ENCODE assay signal across 13 cellular contexts in the genomic region with DNA sequence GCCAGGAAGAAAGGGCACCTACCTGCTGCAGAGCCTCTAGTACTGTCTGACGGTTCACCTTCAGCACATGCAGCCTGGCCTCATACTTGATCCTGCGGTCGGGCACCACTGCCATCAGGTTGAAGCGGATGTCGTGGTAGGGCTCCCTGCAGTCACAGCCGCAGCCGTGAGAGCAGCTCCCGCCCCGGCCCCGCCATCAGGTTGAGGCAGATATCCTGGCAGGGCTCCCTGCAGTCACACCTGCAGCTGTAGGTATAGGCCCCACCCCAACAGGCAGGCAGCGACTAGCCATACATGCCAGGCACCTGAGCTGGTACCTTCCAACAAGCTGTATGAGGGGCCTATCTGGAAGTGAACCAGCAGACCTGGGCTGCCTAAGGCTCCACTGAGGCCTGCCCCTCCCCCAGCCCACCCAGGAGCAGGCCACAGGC. TPM values are rescaled to one million over a fixed set of nuclear protein-coding genes. Genes with fewer than 3 reads are reported as not detected.
A peak's percentile ranks its signal among the peaks of the same experiment; 100 is the strongest.
DNase-seq lines count a peak whose midpoint lies in the region; ATAC-seq and TF ChIP-seq lines count a peak whose summit lies in the region.
"Had no signal": no experiment of that assay in that cellular context is flagged by ENCODE, and none has a peak within 500 bp of the region (broad histone marks: within the 10 kb centered on the region; RNA-seq: fewer than 3 reads in every experiment).

No MANE protein-coding gene starts in this region.

- no peak overlapping the region for H3K4me3 Mint-ChIP-seq in activated naive CD8-positive, alpha-beta T cell treated with anti-CD3 and anti-CD28 coated beads, Interleukin-2, amount 10 ng/mL, durations not matched to agents 7 days and 5 days
- H3K4me3 Mint-ChIP-seq in activated naive CD8-positive, alpha-beta T cell treated with anti-CD3 and anti-CD28 coated beads for 36 hours = no peak overlapping the region
- H3K4me3 Mint-ChIP-seq: CD4-positive, alpha-beta memory T cell had no signal

- WGBS in urinary bladder = 87% methylated on average over 11 of the region's 11 CpGs

- H3K27ac Mint-ChIP-seq in activated naive CD8-positive, alpha-beta T cell treated with anti-CD3 and anti-CD28 coated beads, Interleukin-2, amount 10 ng/mL, durations not matched to agents 7 days and 5 days = no peak overlapping the region
- no peak overlapping the region for H3K27ac Mint-ChIP-seq in activated naive CD8-positive, alpha-beta T cell treated with anti-CD3 and anti-CD28 coated beads for 36 hours

- H3K27me3 Mint-ChIP-seq in activated naive CD8-positive, alpha-beta T cell treated with anti-CD3 and anti-CD28 coated beads, Interleukin-2, amount 10 ng/mL, durations not matched to agents 7 days and 5 days = no peaks in the 10 kb centered on the region
- H3K27me3 Mint-ChIP-seq in activated naive CD8-positive, alpha-beta T cell treated with anti-CD3 and anti-CD28 coated beads for 36 hours = no peaks in the 10 kb centered on the region
- H3K27me3 Mint-ChIP-seq: CD4-positive, alpha-beta memory T cell had no signal

- no peak for TF ChIP-seq CTCF in epithelial cell of esophagus (IDR thresholded peaks at IDR 0.05; ENCODE audit: insufficient read depth, low read depth, low read length, missing control alignments)
- TF ChIP-seq CTCF in mucosa of descending colon (IDR thresholded peaks at IDR 0.05) = no peak

- POLR2A ChIA-PET in activated naive CD8-positive, alpha-beta T cell treated with anti-CD3 and anti-CD28 coated beads, Interleukin-2, amount 10 ng/mL, durations not matched to agents 7 days and 5 days (lab: Charles Lee) = no interaction called here

- peaks cover 16% of the 10 kb centered on the region for H3K4me1 Mint-ChIP-seq in activated naive CD8-positive, alpha-beta T cell treated with anti-CD3 and anti-CD28 coated beads, Interleukin-2, amount 10 ng/mL, durations not matched to agents 7 days and 5 days
- peaks cover 21% of the 10 kb centered on the region for H3K4me1 Mint-ChIP-seq in activated naive CD8-positive, alpha-beta T cell treated with anti-CD3 and anti-CD28 coated beads for 36 hours

- DNase-seq in activated naive CD8-positive, alpha-beta T cell treated with anti-CD3 and anti-CD28 coated beads, Interleukin-2, amount 10 ng/mL, durations not matched to agents 7 days and 5 days = peak; percentile 27
- no peak for DNase-seq in activated naive CD8-positive, alpha-beta T cell treated with anti-CD3 and anti-CD28 coated beads for 36 hours
- DNase-seq in epithelial cell of esophagus (ENCODE audit: low read depth) (peak; percentile 99), mucosa of descending colon (peak; percentile 74 to 85 (median 81)), A172 (ENCODE audit: low spot score) (no peak)
- DNase-seq in stimulated activated CD4-positive, alpha-beta T cell treated with anti-CD3 and anti-CD28 coated beads, Interleukin-4, amount 100 ng/mL, for 4 hours = no peak
- DNase-seq: activated CD8-positive, alpha-beta memory T cell treated with anti-CD3 and anti-CD28 coated beads, Interleukin-2, amount 50 U/mL, for 4 hours; activated naive CD4-positive, alpha-beta T cell treated with Interleukin-2 at 50 U/mL for 16 hours had no signal

- H3K9me3 ChIP-seq in mucosa of descending colon = no peaks in the 10 kb centered on the region
- H3K9me3 ChIP-seq: pancreas had no signal

- H3K4me3 ChIP-seq in epithelial cell of esophagus (ENCODE audit: low read length) = peak overlapping the region; percentile 37
- no peak overlapping the region for H3K4me3 ChIP-seq in mucosa of descending colon
- H3K4me3 ChIP-seq in urinary bladder (ENCODE audit: low read depth, low read length) = no peak overlapping the region
- H3K4me3 ChIP-seq: pancreas had no signal

- peaks cover 30% of the 10 kb centered on the region for H3K4me1 ChIP-seq in mucosa of descending colon (ENCODE audit: low read depth)
- H3K4me1 ChIP-seq in urinary bladder (ENCODE audit: insufficient read depth) = no peaks in the 10 kb centered on the region

- H3K36me3 Mint-ChIP-seq in activated naive CD8-positive, alpha-beta T cell treated with anti-CD3 and anti-CD28 coated beads, Interleukin-2, amount 10 ng/mL, durations not matched to agents 7 days and 5 days = peaks cover 23% of the 10 kb centered on the region
- peaks cover 15% of the 10 kb centered on the region for H3K36me3 Mint-ChIP-seq in activated naive CD8-positive, alpha-beta T cell treated with anti-CD3 and anti-CD28 coated beads for 36 hours

- no peak for ATAC-seq in activated naive CD8-positive, alpha-beta T cell treated with anti-CD3 and anti-CD28 coated beads, Interleukin-2, amount 10 ng/mL, durations not matched to agents 7 days and 5 days (ENCODE audit: low read depth)
- ATAC-seq in mucosa of descending colon (peak; percentile 9), HG02840 (IDR thresholded peaks at IDR 0.05; ENCODE audit: low FRiP score, unreplicated experiment) (no peak)
- ATAC-seq: pancreas had no signal

- H3K36me3 ChIP-seq in mucosa of descending colon (ENCODE audit: low read depth) (peaks cover 18% of the 10 kb centered on the region), urinary bladder (ENCODE audit: insufficient read depth) (peaks cover 5% of the 10 kb centered on the region)

- intact Hi-C loops in mucosa of descending colon (cut with DNase I, micrococcal nuclease) = no loop called here

- no peaks in the 10 kb centered on the region for H3K9me3 Mint-ChIP-seq in activated naive CD8-positive, alpha-beta T cell treated with anti-CD3 and anti-CD28 coated beads, Interleukin-2, amount 10 ng/mL, durations not matched to agents 7 days and 5 days
- H3K9me3 Mint-ChIP-seq in activated naive CD8-positive, alpha-beta T cell treated with anti-CD3 and anti-CD28 coated beads for 36 hours = no peaks in the 10 kb centered on the region
- H3K9me3 Mint-ChIP-seq: CD4-positive, alpha-beta memory T cell had no signal

- H3K27ac ChIP-seq in urinary bladder (ENCODE audit: low read depth) = peak overlapping the region; percentile 58
- H3K27ac ChIP-seq: pancreas had no signal

RNA-seq across cellular contexts. Expression of a gene that starts 3.6 kb away (rescaled TPM):
- total RNA-seq in activated naive CD8-positive, alpha-beta T cell treated with anti-CD3 and anti-CD28 coated beads, Interleukin-2, amount 10 ng/mL, durations not matched to agents 7 days and 5 days = 100 to 1,000 TPM in 1 of 2 experiments, 10 to 100 TPM in 1; 96.8 to 103 TPM
- total RNA-seq in activated naive CD8-positive, alpha-beta T cell treated with anti-CD3 and anti-CD28 coated beads for 36 hours = 100 to 1,000 TPM; 104 to 107 TPM
- total RNA-seq in mucosa of descending colon = 10 to 100 TPM; 69.3 to 87.0 (median 84.1) TPM
- total RNA-seq in urinary bladder = 32.4 TPM
- 62.7 TPM for polyA plus RNA-seq in urinary bladder
- 84.6 and 122 TPM in 2 replicates for total RNA-seq in A172 (2014; rRNA removed; shearing (Covaris generic))

RNA-seq across cellular contexts. Expression of a gene that starts 4.2 kb away (rescaled TPM):
- total RNA-seq in activated naive CD8-positive, alpha-beta T cell treated with anti-CD3 and anti-CD28 coated beads, Interleukin-2, amount 10 ng/mL, durations not matched to agents 7 days and 5 days = 10 to 100 TPM; 19.2 to 20.6 TPM
- total RNA-seq in activated naive CD8-positive, alpha-beta T cell treated with anti-CD3 and anti-CD28 coated beads for 36 hours = 10 to 100 TPM; 15.4 to 16.6 TPM
- total RNA-seq in mucosa of descending colon (10 to 100 TPM; 13.9 to 24.7 (median 17.6) TPM), urinary bladder (5.3 TPM)
- 6.8 TPM for polyA plus RNA-seq in urinary bladder
- total RNA-seq in A172 (2014; rRNA removed; shearing (Covaris generic)) = 14.2 and 15.6 TPM in 2 replicates

RNA-seq across cellular contexts. Expression of a gene that starts 38.7 kb away (rescaled TPM):
- under 1 TPM; 0.06 to 0.09 TPM for total RNA-seq in activated naive CD8-positive, alpha-beta T cell treated with anti-CD3 and anti-CD28 coated beads, Interleukin-2, amount 10 ng/mL, durations not matched to agents 7 days and 5 days
- total RNA-seq in activated naive CD8-positive, alpha-beta T cell treated with anti-CD3 and anti-CD28 coated beads for 36 hours = under 1 TPM in 1 of 2 experiments, not detected in 1; 0.19 TPM
- total RNA-seq in mucosa of descending colon = 10 to 100 TPM in 1 of 3 donors, 1 to 10 TPM in 2; 2.7 to 10.2 (median 3.1) TPM
- 7.6 TPM for total RNA-seq in urinary bladder
- 28.5 TPM for polyA plus RNA-seq in urinary bladder
- 0.05 and 0.07 TPM in 2 replicates for total RNA-seq in A172 (2014; rRNA removed; shearing (Covaris generic))
- total RNA-seq: LHCN-M2 had no signal

RNA-seq across cellular contexts. Expression of a gene that starts 47.6 kb away (rescaled TPM):
- 1 to 10 TPM; 3.0 to 3.2 TPM for total RNA-seq in activated naive CD8-positive, alpha-beta T cell treated with anti-CD3 and anti-CD28 coated beads, Interleukin-2, amount 10 ng/mL, durations not matched to agents 7 days and 5 days
- 1 to 10 TPM; 2.9 to 4.2 TPM for total RNA-seq in activated naive CD8-positive, alpha-beta T cell treated with anti-CD3 and anti-CD28 coated beads for 36 hours
- total RNA-seq in mucosa of descending colon (1 to 10 TPM in 2 of 3 donors, under 1 TPM in 1; 0.60 to 6.3 (median 2.5) TPM), urinary bladder (68.4 TPM)
- 3.1 TPM for polyA plus RNA-seq in urinary bladder
- 16.5 and 36.6 TPM in 2 replicates for total RNA-seq in A172 (2014; rRNA removed; shearing (Covaris generic))

RNA-seq across cellular contexts. Expression of a gene that starts 49.2 kb away (rescaled TPM):
- 100 to 1,000 TPM; 124 to 125 TPM for total RNA-seq in activated naive CD8-positive, alpha-beta T cell treated with anti-CD3 and anti-CD28 coated beads, Interleukin-2, amount 10 ng/mL, durations not matched to agents 7 days and 5 days
- 10 to 100 TPM; 55.0 to 57.3 TPM for total RNA-seq in activated naive CD8-positive, alpha-beta T cell treated with anti-CD3 and anti-CD28 coated beads for 36 hours
- 10 to 100 TPM; 57.6 to 91.0 (median 72.1) TPM for total RNA-seq in mucosa of descending colon
- total RNA-seq in urinary bladder = 83.6 TPM
- 85.3 TPM for polyA plus RNA-seq in urinary bladder
- total RNA-seq in A172 (2014; rRNA removed; shearing (Covaris generic)) = 25.7 and 46.1 TPM in 2 replicates

Comparison
In these comparisons a context has a peak if more than half of its experiments do, and no peak if none do; other contexts are left out.
1. DNase-seq: peak in activated naive CD8-positive, alpha-beta T cell treated with anti-CD3 and anti-CD28 coated beads, Interleukin-2, amount 10 ng/mL, durations not matched to agents 7 days and 5 days (single experiment), epithelial cell of esophagus (single experiment) and mucosa of descending colon (3 of 3); none in activated naive CD8-positive, alpha-beta T cell treated with anti-CD3 and anti-CD28 coated beads for 36 hours (single experiment), stimulated activated CD4-positive, alpha-beta T cell treated with anti-CD3 and anti-CD28 coated beads, Interleukin-4, amount 100 ng/mL, for 4 hours (0 of 2) and A172 (single experiment).